25 cellular contexts compared by ENCODE assay signal in genomic region chr17:73424571-73424970, GRCh38.
"Had no signal": no experiment of that assay in that cellular context is flagged by ENCODE, and none has a peak within 500 bp of the region (broad histone marks: within the 10 kb centered on the region; RNA-seq: fewer than 3 reads in every experiment).

No MANE protein-coding gene starts in this region.

- H3K27me3 ChIP-seq: neutrophil, pancreas, right lobe of liver, stomach, thyroid gland, transverse colon, upper lobe of right lung, uterus had no signal

- ATAC-seq: naive thymus-derived CD8-positive, alpha-beta T cell; natural killer cell treated with Interleukin-12 subunit alpha and Interleukin-12 subunit beta and Interleukin-15 and Interleukin-18, amount 100 ng/mL, for 72 hours; pancreas; psoas muscle; right cardiac atrium; right lobe of liver; stimulated activated effector memory CD8-positive, alpha-beta T cell treated with anti-CD3 and anti-CD28 coated beads, Interleukin-12 subunit alpha, Interleukin-12 subunit beta, amount 100 ng/mL, for 72 hours; stimulated activated naive B cell treated with anti-CD40 and anti-IgM and Interleukin-4, amounts not matched to agents 10 μg/mL and 1 μg/mL and 100 μg/mL, for 72 hours had no signal

- H3K9me3 ChIP-seq: neutrophil, pancreas, psoas muscle, right lobe of liver, stomach, thoracic aorta, thyroid gland, transverse colon, upper lobe of right lung, uterus had no signal

- DNase-seq: naive B cell; naive thymus-derived CD8-positive, alpha-beta T cell; nephron progenitor cell; nucleus accumbens; pancreas; psoas muscle; right lobe of liver; stimulated activated CD4-positive, alpha-beta T cell treated with anti-CD3 and anti-CD28 coated beads, Interleukin-15, amount 100 ng/mL, for 24 hours; stimulated activated CD4-positive, alpha-beta T cell treated with anti-CD3 and anti-CD28 coated beads, Interleukin-2, amount 100 ng/mL, for 24 hours; stimulated activated CD4-positive, alpha-beta T cell treated with anti-CD3 and anti-CD28 coated beads, Interleukin-2, amount 100 ng/mL, for 48 hours; stimulated activated CD4-positive, alpha-beta T cell treated with anti-CD3 and anti-CD28 coated beads, Interleukin-4, amount 100 ng/mL, for 24 hours; stimulated activated naive B cell treated with anti-CD40 and anti-IgM and Interleukin-4, amounts not matched to agents 10 μg/mL and 1 μg/mL and 100 μg/mL, for 72 hours; stimulated activated naive CD4-positive, alpha-beta T cell treated with Interleukin-2 at 50 U/mL for 16 hours; stomach; thyroid gland; transverse colon; upper lobe of right lung; uterus had no signal

- H3K4me3 ChIP-seq: pancreas, psoas muscle, right lobe of liver, skin epidermis, smooth muscle cell, stomach, thoracic aorta, thyroid gland, transverse colon, upper lobe of right lung, uterus had no signal

- FAIRE-seq: pancreas had no signal

- H3K4me2 ChIP-seq: smooth muscle cell had no signal

- H3K4me1 ChIP-seq: pancreas, psoas muscle, right lobe of liver had no signal

- H3K27ac ChIP-seq: neutrophil, pancreas, psoas muscle, right lobe of liver, skin epidermis, stomach, thoracic aorta, thyroid gland, transverse colon, upper lobe of right lung, uterus had no signal

- H3K36me3 ChIP-seq: neutrophil, pancreas, right lobe of liver, thoracic aorta, thyroid gland, transverse colon, upper lobe of right lung, uterus had no signal
